ENCODE assay signal across 23 cellular contexts in genomic region chr22:50610581-50610980, GRCh38. TPM values are rescaled to one million over a fixed set of nuclear protein-coding genes. Genes with fewer than 3 reads are reported as not detected.
"Had no signal": no experiment of that assay in that cellular context is flagged by ENCODE, and none has a peak within 500 bp of the region (broad histone marks: within the 10 kb centered on the region; RNA-seq: fewer than 3 reads in every experiment).

No MANE protein-coding gene starts in this region.

- DNase-seq: dermis blood vessel endothelial cell; esophagus squamous epithelium; foreskin fibroblast; glutamatergic neuron; immature natural killer cell; lower lobe of right lung; midbrain; occipital lobe; right lobe of liver; stimulated activated CD4-positive, alpha-beta T cell treated with anti-CD3 and anti-CD28 coated beads, Interleukin-15, amount 100 ng/mL, for 24 hours; stimulated activated CD4-positive, alpha-beta T cell treated with anti-CD3 and anti-CD28 coated beads, Interleukin-1b, Interleukin-23, amount 100 ng/mL, for 48 hours; stimulated activated CD4-positive, alpha-beta T cell treated with anti-CD3 and anti-CD28 coated beads, Interleukin-4, amount 100 ng/mL, for 24 hours; upper lobe of right lung had no signal

- H3K36me3 ChIP-seq: esophagus squamous epithelium, left lung, lower lobe of right lung, neural progenitor cell, prostate gland, right lobe of liver, tibial artery, upper lobe of right lung, vagina had no signal

- ATAC-seq: gastroesophageal sphincter, left lung, lower lobe of right lung, right lobe of liver, upper lobe of right lung had no signal

- H3K27ac ChIP-seq: esophagus squamous epithelium, gastroesophageal sphincter, left lung, lower lobe of right lung, neural progenitor cell, parathyroid adenoma, prostate gland, right lobe of liver, tibial artery, upper lobe of right lung, vagina had no signal

- H3K4me3 ChIP-seq: esophagus squamous epithelium, gastroesophageal sphincter, left lung, lower lobe of right lung, neural progenitor cell, prostate gland, right lobe of liver, tibial artery, upper lobe of right lung, vagina had no signal

- H3K9me3 ChIP-seq: esophagus squamous epithelium, gastroesophageal sphincter, left lung, lower lobe of right lung, prostate gland, right lobe of liver, tibial artery, upper lobe of right lung, vagina had no signal

- H3K27me3 ChIP-seq: right lobe of liver, vagina had no signal

- H3K4me1 ChIP-seq: gastroesophageal sphincter, neural progenitor cell, prostate gland, tibial artery, upper lobe of right lung, vagina had no signal

RNA-seq across cellular contexts. Expression of gene MAPK8IP2, which starts 10.0 kb away (rescaled TPM):
- polyA plus RNA-seq: immature natural killer cell had no signal

RNA-seq across cellular contexts. Expression of gene SYCE3, which starts 47.9 kb away (rescaled TPM):
- total RNA-seq: dermis blood vessel endothelial cell; gastroesophageal sphincter; left lung; lower lobe of right lung; natural killer cell treated with Interleukin-12 subunit alpha and Interleukin-12 subunit beta and Interleukin-15 and Interleukin-18, amount 100 ng/mL, for 72 hours; occipital lobe; renal cortical epithelial cell; temporal lobe; upper lobe of right lung; vagina had no signal
- polyA plus RNA-seq: immature natural killer cell had no signal
